ENCODE assay signal across 8 cellular contexts in genomic region chr5:108858959-108859358, GRCh38.
DNase-seq lines count a peak whose midpoint lies in the region; ATAC-seq and TF ChIP-seq lines count a peak whose summit lies in the region.

No MANE protein-coding gene starts in this region.

- H3K36me3 Mint-ChIP-seq in mesothelial cell of epicardium: peaks cover 7% of the 10 kb centered on the region

- peaks cover 5% of the 10 kb centered on the region for H3K4me1 Mint-ChIP-seq in mesothelial cell of epicardium

- ATAC-seq in GM18508 (IDR thresholded peaks at IDR 0.05; ENCODE audit: insufficient read depth, unreplicated experiment): peak; percentile 96
- ATAC-seq in HG02571 (IDR thresholded peaks at IDR 0.05; ENCODE audit: unreplicated experiment): peak; percentile 98
- ATAC-seq in left cardiac atrium: no peak
- no peak for ATAC-seq in lower lobe of right lung

- no peaks in the 10 kb centered on the region for H3K36me3 ChIP-seq in lower lobe of right lung

- no peaks in the 10 kb centered on the region for H3K9me3 ChIP-seq in lower lobe of right lung

- H3K27me3 Mint-ChIP-seq in mesothelial cell of epicardium (ENCODE audit: low read depth): no peaks in the 10 kb centered on the region

- H3K4me3 ChIP-seq in lower lobe of right lung: no peak overlapping the region

- no peak overlapping the region for H3K27ac ChIP-seq in lower lobe of right lung

- no peak for TF ChIP-seq CTCF in mesothelial cell of epicardium (IDR thresholded peaks at IDR 0.05; ENCODE audit: unreplicated experiment)
- no peak for TF ChIP-seq CTCF in lower lobe of right lung (IDR thresholded peaks at IDR 0.05)

- DNase-seq in Kasumi-1 (lab: John Stamatoyannopoulos, UW): peak; percentile 89 to 93
- peak; percentile 42 for DNase-seq in fibroblast of peridontal ligament (ENCODE audit: extremely low read depth)
- DNase-seq in left cardiac atrium: no peak
- no peak for DNase-seq in mesothelial cell of epicardium (ENCODE audit: low spot score in 2 of 2, unreplicated experiment in 2 of 2)
- DNase-seq in NK-92 treated with Interleukin-12 subunit alpha and Interleukin-12 subunit beta, amount 100 ng/mL, for 24 hours (lab: John Stamatoyannopoulos, UW): no peak
- DNase-seq in lower lobe of right lung: no peak

- peaks cover 5% of the 10 kb centered on the region for H3K9me3 Mint-ChIP-seq in mesothelial cell of epicardium

- H3K4me1 ChIP-seq in lower lobe of right lung: no peaks in the 10 kb centered on the region

- no peak overlapping the region for H3K4me3 Mint-ChIP-seq in mesothelial cell of epicardium

- intact Hi-C loops in left cardiac atrium (cut with DNase I) (no loop called here), lower lobe of right lung (cut with DNase I) (no loop called here)

- H3K27ac Mint-ChIP-seq in mesothelial cell of epicardium: no peak overlapping the region

- H3K27me3 ChIP-seq in lower lobe of right lung (ENCODE audit: low read depth): no peaks in the 10 kb centered on the region

Comparison
In these comparisons a context has a peak if more than half of its experiments do, and no peak if none do; other contexts are left out.
1. ATAC-seq: peak in GM18508 (single experiment) and HG02571 (single experiment); none in left cardiac atrium (0 of 2) and lower lobe of right lung (0 of 2).
2. DNase-seq: peak in Kasumi-1 (2 of 2) and fibroblast of peridontal ligament (single experiment); none in left cardiac atrium (single experiment), mesothelial cell of epicardium (0 of 2), NK-92 treated with Interleukin-12 subunit alpha and Interleukin-12 subunit beta, amount 100 ng/mL, for 24 hours (single experiment) and lower lobe of right lung (single experiment).